40 cellular contexts compared by ENCODE assay signal in the genomic region with DNA sequence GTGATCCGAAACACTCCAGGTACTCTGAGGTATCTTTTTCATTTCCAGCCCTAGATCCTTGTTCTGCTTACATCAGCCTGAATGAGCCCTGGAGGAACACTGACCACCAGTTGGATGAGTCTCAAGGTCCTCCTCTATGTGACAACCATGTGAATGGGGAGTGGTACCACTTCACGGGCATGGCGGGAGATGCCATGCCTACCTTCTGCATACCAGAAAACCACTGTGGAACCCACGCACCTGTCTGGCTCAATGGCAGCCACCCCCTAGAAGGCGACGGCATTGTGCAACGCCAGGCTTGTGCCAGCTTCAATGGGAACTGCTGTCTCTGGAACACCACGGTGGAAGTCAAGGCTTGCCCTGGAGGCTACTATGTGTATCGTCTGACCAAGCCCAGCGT. TPM values are rescaled to one million over a fixed set of nuclear protein-coding genes. Genes with fewer than 3 reads are reported as not detected.
"Had no signal": no experiment of that assay in that cellular context is flagged by ENCODE, and none has a peak within 500 bp of the region (broad histone marks: within the 10 kb centered on the region; RNA-seq: fewer than 3 reads in every experiment).

No MANE protein-coding gene starts in this region.

- DNase-seq: activated B cell treated with CpG ODN at 0.5 μM for 24 hours; activated CD4-positive, alpha-beta memory T cell treated with anti-CD3 and anti-CD28 coated beads for 36 hours; activated CD4-positive, alpha-beta T cell treated with anti-CD3 and anti-CD28 coated beads for 4 hours; activated CD4-positive, alpha-beta T cell treated with anti-CD3 and anti-CD28 coated beads, Interleukin-2, amount 10 ng/mL, durations not matched to agents 24 days and 14 days; activated CD4-positive, alpha-beta T cell treated with anti-CD3 and anti-CD28 coated beads, Interleukin-2, amount 50 U/mL, for 1 hour; activated CD4-positive, alpha-beta T cell treated with anti-CD3 and anti-CD28 coated beads, Interleukin-2, amount 50 U/mL, for 4 hours; activated CD4-positive, CD25-positive, alpha-beta regulatory T cell treated with anti-CD3 and anti-CD28 coated beads, Interleukin-2, amount 50 U/mL, for 72 hours; activated CD8-positive, alpha-beta memory T cell treated with anti-CD3 and anti-CD28 coated beads, Interleukin-2, amount 50 U/mL, for 4 hours; activated CD8-positive, alpha-beta T cell treated with anti-CD3 and anti-CD28 coated beads for 36 hours; activated effector memory CD4-positive, alpha-beta T cell treated with anti-CD3 and anti-CD28 coated beads, Interleukin-2, amount 50 U/mL, for 16 hours; activated gamma-delta T cell treated with Interleukin-2 at 50 U/mL for 16 hours; activated naive CD4-positive, alpha-beta T cell; activated naive CD4-positive, alpha-beta T cell treated with anti-CD3 and anti-CD28 coated beads for 36 hours; activated naive CD4-positive, alpha-beta T cell treated with anti-CD3 and anti-CD28 coated beads, Interleukin-2, amount 50 U/mL, for 16 hours; activated naive CD8-positive, alpha-beta T cell treated with anti-CD3 and anti-CD28 coated beads for 36 hours; activated T-cell treated with anti-CD3 and anti-CD28 coated beads for 4 hours; activated T-cell treated with anti-CD3 and anti-CD28 coated beads, Interleukin-2, amount 50 U/mL, for 1 hour; activated T-cell treated with anti-CD3 and anti-CD28 coated beads, Interleukin-2, amount 50 U/mL, for 4 hours; activated T-cell treated with anti-CD3 and anti-CD28 coated beads, Interleukin-2, amount 50 U/mL, for 72 hours; adrenal gland; amniotic stem cell; aorta; body of pancreas; brain microvascular endothelial cell; central memory CD4-positive, alpha-beta T cell; T-helper 1 cell; T-helper 2 cell; T-helper 9 cell had no signal

- H3K4me1 ChIP-seq: adrenal gland, body of pancreas, breast epithelium had no signal

- H3K9me3 ChIP-seq: adrenal gland, body of pancreas, breast epithelium had no signal

- H3K27ac Mint-ChIP-seq: activated B cell treated with CpG ODN at 0.5 μM for 24 hours; activated CD4-positive, alpha-beta memory T cell treated with anti-CD3 and anti-CD28 coated beads for 36 hours; activated CD4-positive, alpha-beta T cell treated with anti-CD3 and anti-CD28 coated beads, Interleukin-2, amount 10 ng/mL, durations not matched to agents 24 days and 14 days; activated CD8-positive, alpha-beta T cell treated with anti-CD3 and anti-CD28 coated beads for 36 hours; activated naive CD4-positive, alpha-beta T cell treated with anti-CD3 and anti-CD28 coated beads for 36 hours; activated naive CD4-positive, alpha-beta T cell treated with anti-CD3 and anti-CD28 coated beads, Interleukin-2, amount 50 U/mL, for 72 hours; activated naive CD8-positive, alpha-beta T cell treated with anti-CD3 and anti-CD28 coated beads for 36 hours; activated T-cell treated with anti-CD3 and anti-CD28 coated beads, Interleukin-2, amount 50 U/mL, for 72 hours; activated T-helper 1 cell treated with anti-CD3 and anti-CD28 coated beads, Interleukin-12 subunit alpha, Interleukin-12 subunit beta, Interleukin-2, Interleukin-4 antibody, amounts not matched to agents 30 ng/mL and 10 ng/mL and 1 ng/mL, durations not matched to agents 14 hours and 24 hours and 36 hours; activated T-helper 17 cell treated with anti-CD3 and anti-CD28 coated beads, Interleukin-2, amount 50 U/mL, for 72 hours; T-helper 1 cell treated with Interleukin-12 subunit alpha and Interleukin-12 subunit beta and Interleukin-4 antibody, amounts not matched to agents 30 μg/mL and 1 μg/mL, for 36 hours; T-helper 2 cell treated with Interferon-gamma antibody and Interleukin-4, amounts not matched to agents 5 μg/mL and 100 μg/mL, for 36 hours had no signal

- H3K27me3 ChIP-seq: adrenal gland, body of pancreas, brain microvascular endothelial cell, breast epithelium had no signal

- H3K36me3 ChIP-seq: adrenal gland, brain microvascular endothelial cell, breast epithelium had no signal

- ATAC-seq: activated CD8-positive, alpha-beta T cell treated with anti-CD3 and anti-CD28 coated beads for 36 hours; activated naive CD4-positive, alpha-beta T cell treated with anti-CD3 and anti-CD28 coated beads, Interleukin-2, amount 50 U/mL, for 72 hours; activated T-cell treated with anti-CD3 and anti-CD28 coated beads, Interleukin-2, amount 50 U/mL, for 4 hours; activated T-cell treated with anti-CD3 and anti-CD28 coated beads, Interleukin-2, amount 50 U/mL, for 72 hours; activated T-helper 17 cell treated with anti-CD3 and anti-CD28 coated beads, Interleukin-2, amount 50 U/mL, for 72 hours; body of pancreas had no signal

- H3K27ac ChIP-seq: adrenal gland, body of pancreas, brain microvascular endothelial cell, breast epithelium, VCaP had no signal

- H3K4me3 Mint-ChIP-seq: activated B cell treated with CpG ODN at 0.5 μM for 24 hours; activated CD4-positive, alpha-beta memory T cell treated with anti-CD3 and anti-CD28 coated beads for 36 hours; activated CD4-positive, alpha-beta T cell treated with anti-CD3 and anti-CD28 coated beads, Interleukin-2, amount 10 ng/mL, durations not matched to agents 24 days and 14 days; activated CD8-positive, alpha-beta T cell treated with anti-CD3 and anti-CD28 coated beads for 36 hours; activated naive CD4-positive, alpha-beta T cell treated with anti-CD3 and anti-CD28 coated beads for 36 hours; activated naive CD8-positive, alpha-beta T cell treated with anti-CD3 and anti-CD28 coated beads for 36 hours; activated T-cell treated with anti-CD3 and anti-CD28 coated beads, Interleukin-2, amount 50 U/mL, for 4 hours; activated T-cell treated with anti-CD3 and anti-CD28 coated beads, Interleukin-2, amount 50 U/mL, for 72 hours; activated T-helper 1 cell treated with anti-CD3 and anti-CD28 coated beads, Interleukin-12 subunit alpha, Interleukin-12 subunit beta, Interleukin-2, Interleukin-4 antibody, amounts not matched to agents 30 ng/mL and 10 ng/mL and 1 ng/mL, durations not matched to agents 14 hours and 24 hours and 36 hours; activated T-helper 17 cell treated with anti-CD3 and anti-CD28 coated beads, Interleukin-2, amount 50 U/mL, for 72 hours; T-helper 1 cell treated with Interleukin-12 subunit alpha and Interleukin-12 subunit beta and Interleukin-4 antibody, amounts not matched to agents 30 μg/mL and 1 μg/mL, for 36 hours; T-helper 2 cell treated with Interferon-gamma antibody and Interleukin-4, amounts not matched to agents 5 μg/mL and 100 μg/mL, for 36 hours had no signal

- H3K9me3 Mint-ChIP-seq: activated B cell treated with CpG ODN at 0.5 μM for 24 hours; activated CD4-positive, alpha-beta memory T cell treated with anti-CD3 and anti-CD28 coated beads for 36 hours; activated CD4-positive, alpha-beta T cell treated with anti-CD3 and anti-CD28 coated beads, Interleukin-2, amount 10 ng/mL, durations not matched to agents 24 days and 14 days; activated CD8-positive, alpha-beta T cell treated with anti-CD3 and anti-CD28 coated beads for 36 hours; activated naive CD4-positive, alpha-beta T cell treated with anti-CD3 and anti-CD28 coated beads for 36 hours; activated naive CD4-positive, alpha-beta T cell treated with anti-CD3 and anti-CD28 coated beads, Interleukin-2, amount 50 U/mL, for 72 hours; activated naive CD8-positive, alpha-beta T cell treated with anti-CD3 and anti-CD28 coated beads for 36 hours; activated T-cell treated with anti-CD3 and anti-CD28 coated beads, Interleukin-2, amount 50 U/mL, for 4 hours; activated T-cell treated with anti-CD3 and anti-CD28 coated beads, Interleukin-2, amount 50 U/mL, for 72 hours; activated T-helper 1 cell treated with anti-CD3 and anti-CD28 coated beads, Interleukin-12 subunit alpha, Interleukin-12 subunit beta, Interleukin-2, Interleukin-4 antibody, amounts not matched to agents 30 ng/mL and 10 ng/mL and 1 ng/mL, durations not matched to agents 14 hours and 24 hours and 36 hours; activated T-helper 17 cell treated with anti-CD3 and anti-CD28 coated beads, Interleukin-2, amount 50 U/mL, for 72 hours; T-helper 1 cell treated with Interleukin-12 subunit alpha and Interleukin-12 subunit beta and Interleukin-4 antibody, amounts not matched to agents 30 μg/mL and 1 μg/mL, for 36 hours; T-helper 2 cell treated with Interferon-gamma antibody and Interleukin-4, amounts not matched to agents 5 μg/mL and 100 μg/mL, for 36 hours had no signal

- H3K36me3 Mint-ChIP-seq: activated CD4-positive, alpha-beta memory T cell treated with anti-CD3 and anti-CD28 coated beads for 36 hours; activated naive CD4-positive, alpha-beta T cell treated with anti-CD3 and anti-CD28 coated beads, Interleukin-2, amount 50 U/mL, for 72 hours; activated naive CD8-positive, alpha-beta T cell treated with anti-CD3 and anti-CD28 coated beads for 36 hours had no signal

- H3K4me1 Mint-ChIP-seq: activated B cell treated with CpG ODN at 0.5 μM for 24 hours; activated CD4-positive, alpha-beta T cell treated with anti-CD3 and anti-CD28 coated beads, Interleukin-2, amount 10 ng/mL, durations not matched to agents 24 days and 14 days; activated naive CD8-positive, alpha-beta T cell treated with anti-CD3 and anti-CD28 coated beads for 36 hours; activated T-helper 17 cell treated with anti-CD3 and anti-CD28 coated beads, Interleukin-2, amount 50 U/mL, for 72 hours had no signal

- FAIRE-seq: astrocyte, TTC549 had no signal

- H3K4me3 ChIP-seq: adrenal gland, body of pancreas, breast epithelium had no signal

RNA-seq across cellular contexts. Expression of gene OIT3, which starts 5.1 kb away (rescaled TPM):
- total RNA-seq: activated B cell treated with CpG ODN at 0.5 μM for 24 hours; activated CD4-positive, alpha-beta memory T cell treated with anti-CD3 and anti-CD28 coated beads for 36 hours; activated CD4-positive, alpha-beta T cell treated with anti-CD3 and anti-CD28 coated beads, Interleukin-2, amount 10 ng/mL, durations not matched to agents 24 days and 14 days; activated CD8-positive, alpha-beta memory T cell treated with anti-CD3 and anti-CD28 coated beads for 36 hours; activated CD8-positive, alpha-beta T cell treated with anti-CD3 and anti-CD28 coated beads for 36 hours; activated naive CD4-positive, alpha-beta T cell treated with anti-CD3 and anti-CD28 coated beads for 36 hours; activated naive CD4-positive, alpha-beta T cell treated with anti-CD3 and anti-CD28 coated beads, Interleukin-2, amount 50 U/mL, for 72 hours; activated naive CD8-positive, alpha-beta T cell treated with anti-CD3 and anti-CD28 coated beads for 36 hours; activated T-cell treated with anti-CD3 and anti-CD28 coated beads, Interleukin-2, amount 50 U/mL, for 4 hours; activated T-cell treated with anti-CD3 and anti-CD28 coated beads, Interleukin-2, amount 50 U/mL, for 72 hours; activated T-helper 1 cell treated with anti-CD3 and anti-CD28 coated beads, Interleukin-12 subunit alpha, Interleukin-12 subunit beta, Interleukin-2, Interleukin-4 antibody, amounts not matched to agents 30 ng/mL and 10 ng/mL and 1 ng/mL, durations not matched to agents 14 hours and 24 hours and 36 hours; activated T-helper 17 cell treated with anti-CD3 and anti-CD28 coated beads, Interleukin-2, amount 50 U/mL, for 72 hours; body of pancreas had no signal
- polyA plus RNA-seq: aorta had no signal

RNA-seq across cellular contexts. Expression of gene PLA2G12B, which starts 56.0 kb away (rescaled TPM):
- total RNA-seq: activated B cell treated with CpG ODN at 0.5 μM for 24 hours; activated CD4-positive, alpha-beta memory T cell treated with anti-CD3 and anti-CD28 coated beads for 36 hours; activated CD4-positive, alpha-beta T cell treated with anti-CD3 and anti-CD28 coated beads, Interleukin-2, amount 10 ng/mL, durations not matched to agents 24 days and 14 days; activated CD8-positive, alpha-beta memory T cell treated with anti-CD3 and anti-CD28 coated beads for 36 hours; activated CD8-positive, alpha-beta T cell treated with anti-CD3 and anti-CD28 coated beads for 36 hours; activated naive CD4-positive, alpha-beta T cell treated with anti-CD3 and anti-CD28 coated beads for 36 hours; activated naive CD4-positive, alpha-beta T cell treated with anti-CD3 and anti-CD28 coated beads, Interleukin-2, amount 50 U/mL, for 72 hours; activated naive CD8-positive, alpha-beta T cell treated with anti-CD3 and anti-CD28 coated beads for 36 hours; activated T-cell treated with anti-CD3 and anti-CD28 coated beads, Interleukin-2, amount 50 U/mL, for 4 hours; activated T-cell treated with anti-CD3 and anti-CD28 coated beads, Interleukin-2, amount 50 U/mL, for 72 hours; activated T-helper 1 cell treated with anti-CD3 and anti-CD28 coated beads, Interleukin-12 subunit alpha, Interleukin-12 subunit beta, Interleukin-2, Interleukin-4 antibody, amounts not matched to agents 30 ng/mL and 10 ng/mL and 1 ng/mL, durations not matched to agents 14 hours and 24 hours and 36 hours; activated T-helper 17 cell treated with anti-CD3 and anti-CD28 coated beads, Interleukin-2, amount 50 U/mL, for 72 hours; adrenal gland; aorta; astrocyte; body of pancreas; breast epithelium; cardiac septum; cerebellum had no signal
- polyA plus RNA-seq: adrenal gland had no signal
